In genomic region chr3:117017135-117017990, GRCh38 we compare ENCODE assay signal across 12 cellular contexts.
DNase-seq lines count a peak whose midpoint lies in the region; ATAC-seq, FAIRE-seq and TF ChIP-seq lines count a peak whose summit lies in the region.
"Had no signal": no experiment of that assay in that cellular context is flagged by ENCODE, and none has a peak within 500 bp of the region (broad histone marks: within the 10 kb centered on the region; RNA-seq: fewer than 3 reads in every experiment).

No MANE protein-coding gene starts in this region.

- H3K36me3 ChIP-seq in small intestine (ENCODE audit: control insufficient read depth in 2 of 2, insufficient read depth in 2 of 2, low read length in 2 of 2) = no peaks in the 10 kb centered on the region

- H3K9me3 ChIP-seq in small intestine (ENCODE audit: control insufficient read depth, low read depth) = no peaks in the 10 kb centered on the region

- no peaks in the 10 kb centered on the region for H3K27me3 ChIP-seq in dorsolateral prefrontal cortex
- H3K27me3 ChIP-seq in small intestine (ENCODE audit: control insufficient read depth in 2 of 2, insufficient read depth in 2 of 2, low read length in 2 of 2) = no peaks in the 10 kb centered on the region

- intact Hi-C loops in dorsolateral prefrontal cortex (cut with DNase I) = loop anchor here (5.0 to 10.0 kb wide), 6 partner anchors 153 to 980 kb away; no protein-coding TSS in a partner anchor

- no peak for TF ChIP-seq CTCF in dorsolateral prefrontal cortex (IDR thresholded peaks at IDR 0.05 in 54 of 56, conservative IDR thresholded peaks at IDR 0.05 in 2 of 56; ENCODE audit: low read depth in 1 of 56, partially characterized antibody in 56 of 56)

- FAIRE-seq in small intestine (lab: Jason Lieb, UNC) = no peak
- FAIRE-seq: GM18507 had no signal

- H3K4me3 ChIP-seq in dorsolateral prefrontal cortex (no peak overlapping the region), small intestine (ENCODE audit: low read depth in 1 of 2, low read length in 2 of 2) (no peak overlapping the region)

- H3K27ac ChIP-seq in dorsolateral prefrontal cortex = peak overlapping the region in 36 of 59 donors; percentile 13 to 79 (median 47)
- H3K27ac ChIP-seq in small intestine (ENCODE audit: low read depth in 1 of 2, low read length in 1 of 2) = no peak overlapping the region

- 66 to 88% (median 68%) methylated on average over 6 to 7 of the region's 7 CpGs for WGBS in small intestine, 3 donors

- no peaks in the 10 kb centered on the region for H3K4me1 ChIP-seq in small intestine (ENCODE audit: control insufficient read depth in 2 of 2, insufficient read depth in 1 of 2, low read depth in 1 of 2, low read length in 1 of 2)

- ATAC-seq in GM18870 (IDR thresholded peaks at IDR 0.05; ENCODE audit: unreplicated experiment) (peak; percentile 76), GM21529 (IDR thresholded peaks at IDR 0.05; ENCODE audit: unreplicated experiment) (peak; percentile 87), HG03103 (IDR thresholded peaks at IDR 0.05; ENCODE audit: low read depth, unreplicated experiment) (peak; percentile 45)
- ATAC-seq: stimulated activated naive CD8-positive, alpha-beta T cell treated with anti-CD3 and anti-CD28 coated beads, Interleukin-15, amount 100 ng/mL, for 72 hours had no signal

- no peak for DNase-seq in dorsolateral prefrontal cortex
- DNase-seq in NCI-H2029 treated with DMSO at 0.1 percent for 48 hours (lab: John Stamatoyannopoulos, UW) = no peak
- DNase-seq in iPS-NIHi11 (ENCODE audit: low spot score) = no peak
- DNase-seq in NCI-H187 (lab: John Stamatoyannopoulos, UW) = no peak
- no peak for DNase-seq in small intestine
- DNase-seq: COR-L47; NCI-H446; stimulated activated naive CD8-positive, alpha-beta T cell treated with anti-CD3 and anti-CD28 coated beads, Interleukin-15, amount 100 ng/mL, for 72 hours had no signal

Comparison
In these comparisons a context has a peak if more than half of its experiments do, and no peak if none do; other contexts are left out.
1. H3K27ac ChIP-seq: peak in dorsolateral prefrontal cortex (36 of 59); none in small intestine (0 of 2).
2. Peak in every context shown above with its lines, with median percentiles within 50 percentile points of each other: ATAC-seq.